Comparison of ENCODE assay signal across 22 cellular contexts in the genomic region with DNA sequence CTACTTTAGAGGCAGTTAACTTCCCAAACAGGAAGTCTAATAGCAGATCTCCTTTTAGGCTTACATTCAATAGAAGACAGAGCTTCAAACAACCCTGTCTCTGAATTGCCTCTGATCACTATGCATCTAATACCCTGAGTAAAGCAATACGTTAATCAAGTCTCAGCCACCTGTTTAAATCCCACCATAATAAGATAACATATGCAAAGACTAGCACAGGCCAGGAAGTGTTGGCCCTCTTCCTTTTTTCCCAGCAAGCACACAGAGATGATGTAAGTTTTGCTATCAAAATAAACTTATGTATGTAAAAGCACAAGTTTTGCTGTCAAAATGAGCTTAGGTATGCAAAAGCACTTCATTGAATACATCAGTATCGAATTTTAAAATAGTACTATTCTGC.
"Had no signal": no experiment of that assay in that cellular context is flagged by ENCODE, and none has a peak within 500 bp of the region (broad histone marks: within the 10 kb centered on the region; RNA-seq: fewer than 3 reads in every experiment).

No MANE protein-coding gene starts in this region.

- H3K27ac ChIP-seq: epithelial cell of prostate, esophagus muscularis mucosa, gastroesophageal sphincter, right atrium auricular region, sigmoid colon, skin epidermis, testis, tibial nerve, upper lobe of right lung, vagina had no signal

- H3K9me3 ChIP-seq: esophagus muscularis mucosa, gastroesophageal sphincter, right atrium auricular region, sigmoid colon, testis, upper lobe of right lung, vagina had no signal

- H3K27me3 ChIP-seq: esophagus muscularis mucosa, gastroesophageal sphincter, right atrium auricular region, sigmoid colon, testis, tibial nerve, upper lobe of right lung, vagina had no signal

- DNase-seq: effector memory CD4-positive, alpha-beta T cell; glutamatergic neuron; islet precursor cell; mammary epithelial cell; naive thymus-derived CD4-positive, alpha-beta T cell; nephron progenitor cell; sigmoid colon; stimulated activated CD4-positive, alpha-beta T cell treated with anti-CD3 and anti-CD28 coated beads, Interleukin-2, amount 100 ng/mL, for 24 hours; stimulated activated CD4-positive, alpha-beta T cell treated with anti-CD3 and anti-CD28 coated beads, Interleukin-4, amount 100 ng/mL, for 4 hours; stimulated activated naive B cell treated with anti-CD40 and anti-IgM and Interleukin-4, amounts not matched to agents 10 μg/mL and 1 μg/mL and 100 μg/mL, for 72 hours; stimulated activated naive CD8-positive, alpha-beta T cell treated with anti-CD3 and anti-CD28 coated beads, Interleukin-15, amount 100 ng/mL, for 72 hours; testis; upper lobe of right lung had no signal

- H3K4me3 ChIP-seq: esophagus muscularis mucosa, gastroesophageal sphincter, right atrium auricular region, sigmoid colon, skin epidermis, testis, tibial nerve, upper lobe of right lung, vagina had no signal

- H3K36me3 ChIP-seq: esophagus muscularis mucosa, gastroesophageal sphincter, right atrium auricular region, sigmoid colon, tibial nerve, upper lobe of right lung, vagina had no signal

- H3K4me1 ChIP-seq: sigmoid colon, testis, vagina had no signal

- FAIRE-seq: endometrium had no signal

- ATAC-seq: gastroesophageal sphincter; left lobe of liver; naive thymus-derived CD4-positive, alpha-beta T cell; stimulated activated naive B cell treated with anti-CD40 and anti-IgM and Interleukin-4, amounts not matched to agents 10 μg/mL and 1 μg/mL and 100 μg/mL, for 72 hours; stimulated activated naive CD8-positive, alpha-beta T cell treated with anti-CD3 and anti-CD28 coated beads, Interleukin-15, amount 100 ng/mL, for 72 hours; upper lobe of right lung had no signal
